ENCODE assay signal across 9 cellular contexts in the genomic region with DNA sequence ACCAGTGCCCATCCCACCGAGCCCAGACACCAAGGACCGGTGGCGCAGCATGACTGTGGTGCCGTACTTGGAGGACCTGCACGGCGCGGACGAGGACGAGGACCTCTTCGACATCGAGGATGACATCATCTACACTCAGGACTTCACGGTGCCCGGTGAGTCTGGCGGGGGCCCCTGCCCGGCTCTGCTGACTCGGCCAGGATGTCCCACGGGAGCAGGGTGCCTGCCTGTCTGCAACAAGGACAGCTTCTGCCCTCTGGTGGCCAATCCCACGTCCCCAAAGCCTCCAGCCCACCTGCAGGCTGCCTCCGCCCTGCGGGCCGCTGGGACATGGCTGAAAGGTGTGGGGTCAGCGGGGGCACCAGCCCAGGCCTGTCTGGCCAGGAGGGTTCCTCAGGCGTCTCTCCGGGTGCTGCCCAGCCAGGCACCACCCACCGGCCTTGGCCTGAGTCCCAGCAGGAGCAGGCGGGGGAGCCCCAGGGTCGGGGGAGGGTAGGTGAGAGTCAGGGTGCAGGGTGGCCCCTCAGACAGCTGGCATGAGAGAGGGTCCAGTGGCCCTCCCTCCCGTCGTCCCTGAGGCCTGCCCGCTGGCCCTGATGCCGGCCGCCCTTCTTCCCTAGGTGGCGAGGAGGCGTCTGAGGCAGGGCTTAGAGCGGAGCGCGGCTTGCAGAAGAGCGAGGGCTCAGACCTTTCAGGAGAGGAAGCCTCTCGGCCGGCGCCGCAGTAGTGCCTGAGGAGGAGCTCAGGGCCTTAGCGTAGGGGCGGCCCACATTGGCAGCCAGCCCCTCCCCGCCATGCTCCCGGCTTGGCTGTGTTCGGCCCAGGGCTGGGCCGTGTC. TPM values are rescaled to one million over a fixed set of nuclear protein-coding genes. Genes with fewer than 3 reads are reported as not detected.
A peak's percentile ranks its signal among the peaks of the same experiment; 100 is the strongest.
DNase-seq lines count a peak whose midpoint lies in the region; TF ChIP-seq lines count a peak whose summit lies in the region.
"Had no signal": no experiment of that assay in that cellular context is flagged by ENCODE, and none has a peak within 500 bp of the region (broad histone marks: within the 10 kb centered on the region; RNA-seq: fewer than 3 reads in every experiment).

No MANE protein-coding gene starts in this region.

- no peaks in the 10 kb centered on the region for H3K27me3 Mint-ChIP-seq in endodermal cell (ENCODE audit: insufficient read depth)
- H3K27me3 Mint-ChIP-seq in progenitor cell of endocrine pancreas = no peaks in the 10 kb centered on the region
- H3K27me3 Mint-ChIP-seq: CD4-positive, CD25-positive, alpha-beta regulatory T cell had no signal

- no peaks in the 10 kb centered on the region for H3K9me3 Mint-ChIP-seq in endodermal cell
- H3K9me3 Mint-ChIP-seq in progenitor cell of endocrine pancreas (ENCODE audit: low read depth) = no peaks in the 10 kb centered on the region
- H3K9me3 Mint-ChIP-seq: CD4-positive, CD25-positive, alpha-beta regulatory T cell had no signal

- H3K4me3 Mint-ChIP-seq in endodermal cell (no peak overlapping the region), progenitor cell of endocrine pancreas (ENCODE audit: low read depth) (no peak overlapping the region)
- H3K4me3 Mint-ChIP-seq: CD4-positive, CD25-positive, alpha-beta regulatory T cell had no signal

- TF ChIP-seq EP300 in stomach (IDR thresholded peaks at IDR 0.05) = no peak

- H3K27me3 ChIP-seq in endodermal cell (ENCODE audit: control insufficient read depth, insufficient read depth, low read length, poor library complexity, severe bottlenecking) = no peaks in the 10 kb centered on the region
- no peaks in the 10 kb centered on the region for H3K27me3 ChIP-seq in stomach

- H3K4me3 ChIP-seq in endodermal cell (ENCODE audit: low read length) = no peak overlapping the region
- H3K4me3 ChIP-seq in stomach = no peak overlapping the region

- H3K9me3 ChIP-seq in endodermal cell (ENCODE audit: control insufficient read depth, low read length) = no peaks in the 10 kb centered on the region
- no peaks in the 10 kb centered on the region for H3K9me3 ChIP-seq in stomach

- H3K36me3 ChIP-seq in endodermal cell (ENCODE audit: control insufficient read depth, insufficient read depth, low read length) (peaks cover 18% of the 10 kb centered on the region), stomach (peaks cover 52 to 92% (median 85%) of the 10 kb centered on the region in 4 donors)

- DNase-seq in NCI-H1694 treated with DMSO at 0.1 percent for 48 hours (lab: John Stamatoyannopoulos, UW) = peak; percentile 13
- DNase-seq in NCI-H1694 (lab: John Stamatoyannopoulos, UW) = no peak
- peak; percentile 70 for DNase-seq in NAMALWA (ENCODE audit: low spot score)
- DNase-seq in endodermal cell = peak; percentile 91
- DNase-seq in progenitor cell of endocrine pancreas (ENCODE audit: low spot score, unreplicated experiment) = no peak
- no peak for DNase-seq in stomach
- no peak for DNase-seq in SIG-M5 (lab: John Stamatoyannopoulos, UW)
- DNase-seq in NCI-H2081 (lab: John Stamatoyannopoulos, UW) = no peak

- H3K27ac Mint-ChIP-seq in endodermal cell (no peak overlapping the region), progenitor cell of endocrine pancreas (no peak overlapping the region)
- H3K27ac Mint-ChIP-seq: CD4-positive, CD25-positive, alpha-beta regulatory T cell had no signal

- no peak overlapping the region for H3K9ac ChIP-seq in endodermal cell (ENCODE audit: extremely low read depth, low read length, poor library complexity, severe bottlenecking)

- TF ChIP-seq POLR2A in stomach (IDR thresholded peaks at IDR 0.05) = no peak

- H3K4me1 ChIP-seq in endodermal cell (ENCODE audit: control insufficient read depth, insufficient read depth, low read length) (no peaks in the 10 kb centered on the region), stomach (peaks cover 15 to 58% (median 47%) of the 10 kb centered on the region in 4 donors)

- H3K4me1 Mint-ChIP-seq in endodermal cell (peaks cover under 1% of the 10 kb centered on the region), progenitor cell of endocrine pancreas (ENCODE audit: low read depth) (no peaks in the 10 kb centered on the region)
- H3K4me1 Mint-ChIP-seq: CD4-positive, CD25-positive, alpha-beta regulatory T cell had no signal

- peak overlapping the region; percentile 22 for H3K27ac ChIP-seq in endodermal cell (ENCODE audit: low read depth, low read length)
- H3K27ac ChIP-seq in stomach = peak overlapping the region in 1 of 5 donors; percentile 66

- TF ChIP-seq CTCF in endodermal cell (conservative IDR thresholded peaks at IDR 0.05) = peak; percentile 78
- peak; percentile 50 for TF ChIP-seq CTCF in progenitor cell of endocrine pancreas (IDR thresholded peaks at IDR 0.05; ENCODE audit: unreplicated experiment)
- TF ChIP-seq CTCF in stomach (IDR thresholded peaks at IDR 0.05) = peak in 3 of 7 experiments; percentile 18 to 28 (median 27)

- H3K36me3 Mint-ChIP-seq in endodermal cell (ENCODE audit: low read depth) = peaks cover 10% of the 10 kb centered on the region
- H3K36me3 Mint-ChIP-seq in progenitor cell of endocrine pancreas (ENCODE audit: insufficient read depth) = peaks cover 3% of the 10 kb centered on the region
- H3K36me3 Mint-ChIP-seq: CD4-positive, CD25-positive, alpha-beta regulatory T cell had no signal

- WGBS in endodermal cell (ENCODE audit: insufficient coverage in 1 of 2, insufficient read length in 1 of 2), 2 experiments = 93 to 97% methylated on average over 27 to 48 of the region's 48 CpGs
- WGBS in stomach, 5 donors = 74 to 89% (median 78%) methylated on average over 37 to 48 of the region's 48 CpGs

- intact Hi-C loops in stomach (cut with DNase I; ENCODE audit: low total_unique reads) = no loop called here

RNA-seq across cellular contexts. Expression of a gene that starts 14.6 kb away (rescaled TPM):
- 10 to 100 TPM; 21.5 to 28.5 TPM for total RNA-seq in endodermal cell
- polyA plus RNA-seq in endodermal cell (2013, experiment 1 of 2) = 26.4 TPM
- 19.3 TPM for polyA plus RNA-seq in endodermal cell (2013, experiment 2 of 2)
- total RNA-seq in progenitor cell of endocrine pancreas = 12.4 and 13.0 TPM in 2 replicates
- 1 to 10 TPM in 2 of 5 donors, not detected in 3; 1.3 to 8.9 TPM for total RNA-seq in stomach
- polyA plus RNA-seq in stomach = under 1 TPM in 2 of 3 donors, not detected in 1; 0.19 to 0.28 TPM
- polyA plus RNA-seq: CD4-positive, CD25-positive, alpha-beta regulatory T cell had no signal

RNA-seq across cellular contexts. Expression of a gene that starts 17.7 kb away (rescaled TPM):
- total RNA-seq in endodermal cell (10 to 100 TPM; 78.8 to 81.4 TPM), progenitor cell of endocrine pancreas (59.3 and 61.5 TPM in 2 replicates), stomach (100 to 1,000 TPM in 1 of 5 donors, 10 to 100 TPM in 4; 55.1 to 368 (median 82.3) TPM)
- polyA plus RNA-seq in endodermal cell (2013, experiment 1 of 2) = 44.7 TPM
- 46.8 TPM for polyA plus RNA-seq in endodermal cell (2013, experiment 2 of 2)
- 10 to 100 TPM; 43.1 to 65.3 (median 48.8) TPM for polyA plus RNA-seq in stomach

RNA-seq across cellular contexts. Expression of a gene that starts 18.3 kb away (rescaled TPM):
- total RNA-seq in endodermal cell (100 to 1,000 TPM; 144 to 159 TPM), progenitor cell of endocrine pancreas (107 and 117 TPM in 2 replicates), stomach (100 to 1,000 TPM in 2 of 5 donors, 10 to 100 TPM in 3; 26.4 to 905 (median 37.9) TPM)
- polyA plus RNA-seq in endodermal cell (2013, experiment 1 of 2) = 108 TPM
- 96.0 TPM for polyA plus RNA-seq in endodermal cell (2013, experiment 2 of 2)
- polyA plus RNA-seq in stomach = 100 to 1,000 TPM; 355 to 508 (median 358) TPM

RNA-seq across cellular contexts. Expression of a gene that starts 25.1 kb away (rescaled TPM):
- total RNA-seq in endodermal cell (100 to 1,000 TPM; 183 to 185 TPM), progenitor cell of endocrine pancreas (187 and 193 TPM in 2 replicates), stomach (100 to 1,000 TPM in 1 of 5 donors, 10 to 100 TPM in 4; 31.6 to 118 (median 54.6) TPM)
- polyA plus RNA-seq in endodermal cell (2013, experiment 1 of 2) = 126 TPM
- polyA plus RNA-seq in endodermal cell (2013, experiment 2 of 2) = 115 TPM
- polyA plus RNA-seq in stomach = 10 to 100 TPM; 17.0 to 29.2 (median 21.0) TPM

RNA-seq across cellular contexts. Expression of a gene that starts 45.9 kb away (rescaled TPM):
- total RNA-seq in endodermal cell = 100 to 1,000 TPM; 282 to 301 TPM
- 403 TPM for polyA plus RNA-seq in endodermal cell (2013, experiment 1 of 2)
- polyA plus RNA-seq in endodermal cell (2013, experiment 2 of 2) = 310 TPM
- 462 and 465 TPM in 2 replicates for total RNA-seq in progenitor cell of endocrine pancreas
- total RNA-seq in stomach = 100 to 1,000 TPM; 250 to 520 (median 327) TPM
- 100 to 1,000 TPM; 307 to 686 (median 385) TPM for polyA plus RNA-seq in stomach

Comparison
In these comparisons a context has a peak if more than half of its experiments do, and no peak if none do; other contexts are left out.
1. DNase-seq: peak in NCI-H1694 treated with DMSO at 0.1 percent for 48 hours (single experiment), NAMALWA (single experiment) and endodermal cell (single experiment); none in NCI-H1694 (single experiment), progenitor cell of endocrine pancreas (single experiment), stomach (single experiment), SIG-M5 (single experiment) and NCI-H2081 (0 of 2).